In genomic region chr2:143261986-143262784, GRCh38 we compare ENCODE assay signal across 8 cellular contexts.
DNase-seq lines count a peak whose midpoint lies in the region; ATAC-seq and TF ChIP-seq lines count a peak whose summit lies in the region.

No MANE protein-coding gene starts in this region.

- ATAC-seq in GM21447 (IDR thresholded peaks at IDR 0.05; ENCODE audit: unreplicated experiment) (peak; percentile 74), GM18861 (IDR thresholded peaks at IDR 0.05; ENCODE audit: unreplicated experiment) (no peak)
- ATAC-seq in activated naive CD4-positive, alpha-beta T cell treated with anti-CD3 and anti-CD28 coated beads, Interleukin-2, amount 50 U/mL, for 72 hours, result peak; percentile 70 to 74

- 74 to 81% methylated on average over 8 of the region's 8 CpGs for WGBS in lower leg skin, 2 donors

- H3K4me3 ChIP-seq in A673 (ENCODE audit: low read depth, low read length, poor library complexity, severe bottlenecking), result no peak overlapping the region
- H3K4me3 ChIP-seq in lower leg skin (ENCODE audit: low read depth, poor library complexity, severe bottlenecking), result no peak overlapping the region

- H3K27me3 ChIP-seq in A673 (replicated peaks; ENCODE audit: insufficient read depth, low read depth, low read length, poor library complexity), result no peaks in the 10 kb centered on the region

- no peak for TF ChIP-seq POLR2A in lower leg skin (IDR thresholded peaks at IDR 0.05)

- H3K4me1 ChIP-seq in A673 (ENCODE audit: insufficient read depth, low read length, poor library complexity, severe bottlenecking), result peaks cover 9% of the 10 kb centered on the region

- peak overlapping the region; percentile 70 to 89 for H3K27ac Mint-ChIP-seq in activated naive CD4-positive, alpha-beta T cell treated with anti-CD3 and anti-CD28 coated beads, Interleukin-2, amount 50 U/mL, for 72 hours
- peak overlapping the region; percentile 93 for H3K27ac Mint-ChIP-seq in stimulated activated naive CD8-positive, alpha-beta T cell treated with anti-CD3 and anti-CD28 coated beads, Interleukin-15, Interleukin-2, amounts not matched to agents 100 ng/mL and 50 ng/mL, for 24 hours

- DNase-seq in A673 (ENCODE audit: low spot score) (peak; percentile 62), MV-4-11 (lab: John Stamatoyannopoulos, UW) (peak; percentile 92), GM19238 (ENCODE audit: insufficient read length, low spot score) (no peak), lower leg skin (ENCODE audit: low spot score in 2 of 2) (no peak)
- no peak for DNase-seq in activated naive CD4-positive, alpha-beta T cell treated with anti-CD3 and anti-CD28 coated beads, Interleukin-2, amount 50 U/mL, for 72 hours (ENCODE audit: low spot score in 2 of 2)

- no TSS peak for BruUV-seq in A673 (replicated peaks; lab: Mats Ljungman, UMichigan)

- intact Hi-C loops in A673 (cut with micrococcal nuclease; ENCODE audit: unreplicated experiment), result no loop called here
- intact Hi-C loops in lower leg skin (cut with DNase I; ENCODE audit: low total_unique reads), result no loop called here

- no peaks in the 10 kb centered on the region for H3K9me3 ChIP-seq in A673 (ENCODE audit: low read depth, low read length, poor library complexity, severe bottlenecking)

- H3K4me3 Mint-ChIP-seq in stimulated activated naive CD8-positive, alpha-beta T cell treated with anti-CD3 and anti-CD28 coated beads, Interleukin-15, Interleukin-2, amounts not matched to agents 100 ng/mL and 50 ng/mL, for 24 hours, result peak overlapping the region; percentile 61

- peak overlapping the region; percentile 57 for H3K27ac ChIP-seq in A673 (ENCODE audit: low read depth, low read length, poor library complexity, severe bottlenecking)

- no peaks in the 10 kb centered on the region for H3K36me3 ChIP-seq in A673 (ENCODE audit: insufficient read depth, low read length, poor library complexity, severe bottlenecking)

- TF ChIP-seq CTCF in A673 (conservative IDR thresholded peaks at IDR 0.05; ENCODE audit: low read depth, low read length), result no peak
- no peak for TF ChIP-seq CTCF in lower leg skin (IDR thresholded peaks at IDR 0.05)

- H3K9me3 Mint-ChIP-seq in activated naive CD4-positive, alpha-beta T cell treated with anti-CD3 and anti-CD28 coated beads, Interleukin-2, amount 50 U/mL, for 72 hours, result peaks cover 0 to 5% of the 10 kb centered on the region in 2 donors
- peaks cover 5% of the 10 kb centered on the region for H3K9me3 Mint-ChIP-seq in stimulated activated naive CD8-positive, alpha-beta T cell treated with anti-CD3 and anti-CD28 coated beads, Interleukin-15, Interleukin-2, amounts not matched to agents 100 ng/mL and 50 ng/mL, for 24 hours

- peaks cover 7 to 24% of the 10 kb centered on the region in 2 donors for H3K36me3 Mint-ChIP-seq in activated naive CD4-positive, alpha-beta T cell treated with anti-CD3 and anti-CD28 coated beads, Interleukin-2, amount 50 U/mL, for 72 hours
- peaks cover 22% of the 10 kb centered on the region for H3K36me3 Mint-ChIP-seq in stimulated activated naive CD8-positive, alpha-beta T cell treated with anti-CD3 and anti-CD28 coated beads, Interleukin-15, Interleukin-2, amounts not matched to agents 100 ng/mL and 50 ng/mL, for 24 hours (ENCODE audit: low read depth)

- H3K4me1 Mint-ChIP-seq in stimulated activated naive CD8-positive, alpha-beta T cell treated with anti-CD3 and anti-CD28 coated beads, Interleukin-15, Interleukin-2, amounts not matched to agents 100 ng/mL and 50 ng/mL, for 24 hours (ENCODE audit: low read depth), result peaks cover 70% of the 10 kb centered on the region

- POLR2A ChIA-PET in A673 (lab: Charles Lee; ENCODE audit: low non-redundant PET), result no interaction called here

- no peaks in the 10 kb centered on the region for H3K27me3 Mint-ChIP-seq in stimulated activated naive CD8-positive, alpha-beta T cell treated with anti-CD3 and anti-CD28 coated beads, Interleukin-15, Interleukin-2, amounts not matched to agents 100 ng/mL and 50 ng/mL, for 24 hours

- CTCF ChIA-PET in A673 (lab: Charles Lee), result interaction anchor here (0.7 kb wide), 1 partner anchor 144 kb away, joined by 10 read pairs; no protein-coding TSS in a partner anchor

Comparison
In these comparisons a context has a peak if more than half of its experiments do, and no peak if none do; other contexts are left out.
1. DNase-seq: peak in A673 (single experiment) and MV-4-11 (single experiment); none in activated naive CD4-positive, alpha-beta T cell treated with anti-CD3 and anti-CD28 coated beads, Interleukin-2, amount 50 U/mL, for 72 hours (0 of 2), GM19238 (single experiment) and lower leg skin (0 of 2).